ENCODE assay signal across 27 cellular contexts in genomic region chr2:955829-956731, GRCh38.
"Had no signal": no experiment of that assay in that cellular context is flagged by ENCODE, and none has a peak within 500 bp of the region (broad histone marks: within the 10 kb centered on the region; RNA-seq: fewer than 3 reads in every experiment).

No MANE protein-coding gene starts in this region.

- H3K27ac ChIP-seq: brain microvascular endothelial cell, cardiac muscle cell, SK-N-MC, VCaP had no signal

- H3K27me3 ChIP-seq: brain microvascular endothelial cell had no signal

- H3K4me3 ChIP-seq: cardiac muscle cell, SK-N-MC had no signal

- DNase-seq: activated CD4-positive, alpha-beta memory T cell treated with anti-CD3 and anti-CD28 coated beads, Interleukin-2, amount 10 ng/mL, durations not matched to agents 7 days and 5 days; activated CD4-positive, alpha-beta T cell treated with anti-CD3 and anti-CD28 coated beads for 36 hours; activated CD4-positive, alpha-beta T cell treated with anti-CD3 and anti-CD28 coated beads, Interleukin-2, amount 50 U/mL, for 1 hour; activated gamma-delta T cell; activated naive CD4-positive, alpha-beta T cell treated with anti-CD3 and anti-CD28 coated beads for 36 hours; activated naive CD8-positive, alpha-beta T cell treated with anti-CD3 and anti-CD28 coated beads for 36 hours; activated T-cell treated with anti-CD3 and anti-CD28 coated beads for 4 hours; activated T-cell treated with anti-CD3 and anti-CD28 coated beads, Interleukin-2, amount 50 U/mL, for 48 hours; brain microvascular endothelial cell; MM.1S; NCI-H1105; NCI-H1436; NCI-H1694 treated with DMSO at 0.1 percent for 48 hours; NCI-H2029 treated with DMSO at 0.1 percent for 48 hours; NCI-H345; NCI-H510A; NCI-H526 treated with DMSO at 0.1 percent for 48 hours; NCI-H82; OCI-M1; RPMI8226; T-cell had no signal

- H3K36me3 ChIP-seq: brain microvascular endothelial cell, cardiac muscle cell had no signal

- H3K9me3 Mint-ChIP-seq: activated CD4-positive, alpha-beta memory T cell treated with anti-CD3 and anti-CD28 coated beads, Interleukin-2, amount 10 ng/mL, durations not matched to agents 7 days and 5 days; activated naive CD4-positive, alpha-beta T cell treated with anti-CD3 and anti-CD28 coated beads for 36 hours; activated T-helper 17 cell treated with anti-CD3 and anti-CD28 coated beads, Interleukin-2, amount 50 U/mL, for 72 hours; T-cell had no signal

- H3K36me3 Mint-ChIP-seq: T-cell had no signal

- H3K4me1 Mint-ChIP-seq: activated T-helper 17 cell treated with anti-CD3 and anti-CD28 coated beads, Interleukin-2, amount 50 U/mL, for 72 hours had no signal

- H3K27ac Mint-ChIP-seq: activated CD4-positive, alpha-beta memory T cell treated with anti-CD3 and anti-CD28 coated beads, Interleukin-2, amount 10 ng/mL, durations not matched to agents 7 days and 5 days; activated CD4-positive, alpha-beta T cell treated with anti-CD3 and anti-CD28 coated beads for 36 hours; activated naive CD4-positive, alpha-beta T cell treated with anti-CD3 and anti-CD28 coated beads for 36 hours; activated naive CD8-positive, alpha-beta T cell treated with anti-CD3 and anti-CD28 coated beads for 36 hours; activated T-helper 17 cell treated with anti-CD3 and anti-CD28 coated beads, Interleukin-2, amount 50 U/mL, for 72 hours; T-cell had no signal

- ATAC-seq: activated CD4-positive, alpha-beta T cell treated with anti-CD3 and anti-CD28 coated beads for 36 hours; activated T-helper 17 cell treated with anti-CD3 and anti-CD28 coated beads, Interleukin-2, amount 50 U/mL, for 72 hours; Panc1; Right ventricle myocardium inferior; T-cell had no signal

- H3K4me3 Mint-ChIP-seq: activated CD4-positive, alpha-beta memory T cell treated with anti-CD3 and anti-CD28 coated beads, Interleukin-2, amount 10 ng/mL, durations not matched to agents 7 days and 5 days; activated CD4-positive, alpha-beta T cell treated with anti-CD3 and anti-CD28 coated beads for 36 hours; activated naive CD4-positive, alpha-beta T cell treated with anti-CD3 and anti-CD28 coated beads for 36 hours; activated naive CD8-positive, alpha-beta T cell treated with anti-CD3 and anti-CD28 coated beads for 36 hours; activated T-helper 17 cell treated with anti-CD3 and anti-CD28 coated beads, Interleukin-2, amount 50 U/mL, for 72 hours; T-cell had no signal
